Comparison of ENCODE assay signal across 14 cellular contexts in the genomic region with DNA sequence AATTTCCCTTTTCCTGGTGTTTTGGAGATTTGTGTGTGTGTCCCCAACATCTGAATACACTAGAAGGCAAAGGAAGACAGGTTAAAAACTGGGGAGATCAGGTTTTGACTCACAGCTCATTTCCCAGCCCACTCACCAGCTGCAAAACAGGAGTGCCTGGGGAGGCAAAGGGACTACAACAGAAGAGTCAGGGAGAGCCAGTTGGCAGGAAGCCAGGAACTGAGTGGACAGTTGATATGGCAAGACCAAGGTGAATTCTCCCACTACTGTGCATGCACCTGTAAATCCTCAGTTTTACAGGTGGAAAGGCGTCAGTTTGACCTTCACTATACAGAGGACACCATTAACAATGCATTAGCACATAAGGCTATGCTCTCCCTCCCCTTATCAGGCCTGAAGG.
DNase-seq lines count a peak whose midpoint lies in the region; ATAC-seq, FAIRE-seq and TF ChIP-seq lines count a peak whose summit lies in the region.
"Had no signal": no experiment of that assay in that cellular context is flagged by ENCODE, and none has a peak within 500 bp of the region (broad histone marks: within the 10 kb centered on the region; RNA-seq: fewer than 3 reads in every experiment).

No MANE protein-coding gene starts in this region.

- TF ChIP-seq POLR2A in heart left ventricle (IDR thresholded peaks at IDR 0.05) (no peak), thyroid gland (IDR thresholded peaks at IDR 0.05) (no peak)

- H3K4me1 ChIP-seq in heart left ventricle (no peaks in the 10 kb centered on the region), thyroid gland (no peaks in the 10 kb centered on the region)

- DNase-seq in heart left ventricle: peak in 3 of 5 donors; percentile 10 to 48 (median 43)
- DNase-seq in Right ventricle myocardium inferior (ENCODE audit: missing footprints): no peak
- peak; percentile 77 for DNase-seq in NCI-H345 (lab: John Stamatoyannopoulos, UW)
- DNase-seq in bronchial epithelial cell (ENCODE audit: low read depth): peak; percentile 1
- peak; percentile 6 to 46 for DNase-seq in thyroid gland
- no peak for DNase-seq in AG08396 (ENCODE audit: low spot score)
- DNase-seq: activated CD4-positive, alpha-beta T cell treated with anti-CD3 and anti-CD28 coated beads, Interleukin-2, amount 50 U/mL, for 4 hours; activated naive CD8-positive, alpha-beta T cell treated with anti-CD3 and anti-CD28 coated beads for 36 hours; activated T-cell treated with anti-CD3 and anti-CD28 coated beads, Interleukin-2, amount 50 U/mL, for 24 hours; effector CD8-positive, alpha-beta T cell; hippocampal formation; NCI-H1694 had no signal

- TF ChIP-seq CTCF in heart left ventricle (IDR thresholded peaks at IDR 0.05) (no peak), bronchial epithelial cell (IDR thresholded peaks at IDR 0.05; ENCODE audit: insufficient read depth, low read length, severe bottlenecking) (no peak), thyroid gland (IDR thresholded peaks at IDR 0.05) (no peak)

- FAIRE-seq in bronchial epithelial cell (lab: Jason Lieb, UNC): no peak

- H3K27ac ChIP-seq in heart left ventricle: no peak overlapping the region
- no peak overlapping the region for H3K27ac ChIP-seq in thyroid gland

- H3K4me3 ChIP-seq in heart left ventricle (no peak overlapping the region), bronchial epithelial cell (ENCODE audit: low read depth, low read length) (no peak overlapping the region), thyroid gland (replicated peaks in 1 of 3) (no peak overlapping the region)

- intact Hi-C loops in heart left ventricle (cut with DNase I): no loop called here
- intact Hi-C loops in Right ventricle myocardium inferior (cut with DNase I): no loop called here
- intact Hi-C loops in thyroid gland (cut with DNase I): no loop called here

- H3K27me3 ChIP-seq in heart left ventricle: no peaks in the 10 kb centered on the region
- H3K27me3 ChIP-seq in bronchial epithelial cell (ENCODE audit: control insufficient read depth, insufficient read depth, low read length): no peaks in the 10 kb centered on the region
- H3K27me3 ChIP-seq in thyroid gland: no peaks in the 10 kb centered on the region

- H3K9me3 ChIP-seq in heart left ventricle (no peaks in the 10 kb centered on the region), thyroid gland (no peaks in the 10 kb centered on the region)

- 68 to 82% (median 76%) methylated on average over 1 of the region's 1 CpG for WGBS in heart left ventricle, 4 donors
- 71 to 95% methylated on average over 1 of the region's 1 CpG for WGBS in thyroid gland, 2 donors

- ATAC-seq in heart left ventricle (no peak), Right ventricle myocardium inferior (no peak), HG02798 (IDR thresholded peaks at IDR 0.05; ENCODE audit: poor library complexity, unreplicated experiment) (no peak), GM21447 (IDR thresholded peaks at IDR 0.05; ENCODE audit: unreplicated experiment) (no peak)

- no peaks in the 10 kb centered on the region for H3K36me3 ChIP-seq in heart left ventricle
- H3K36me3 ChIP-seq in bronchial epithelial cell (ENCODE audit: control insufficient read depth, insufficient read depth, low read length): no peaks in the 10 kb centered on the region
- no peaks in the 10 kb centered on the region for H3K36me3 ChIP-seq in thyroid gland

Comparison
In these comparisons a context has a peak if more than half of its experiments do, and no peak if none do; other contexts are left out.
1. DNase-seq: peak in heart left ventricle (3 of 5), NCI-H345 (single experiment), bronchial epithelial cell (single experiment) and thyroid gland (2 of 2); none in Right ventricle myocardium inferior (single experiment) and AG08396 (single experiment).